Comparison of ENCODE assay signal across 27 cellular contexts in the genomic region with DNA sequence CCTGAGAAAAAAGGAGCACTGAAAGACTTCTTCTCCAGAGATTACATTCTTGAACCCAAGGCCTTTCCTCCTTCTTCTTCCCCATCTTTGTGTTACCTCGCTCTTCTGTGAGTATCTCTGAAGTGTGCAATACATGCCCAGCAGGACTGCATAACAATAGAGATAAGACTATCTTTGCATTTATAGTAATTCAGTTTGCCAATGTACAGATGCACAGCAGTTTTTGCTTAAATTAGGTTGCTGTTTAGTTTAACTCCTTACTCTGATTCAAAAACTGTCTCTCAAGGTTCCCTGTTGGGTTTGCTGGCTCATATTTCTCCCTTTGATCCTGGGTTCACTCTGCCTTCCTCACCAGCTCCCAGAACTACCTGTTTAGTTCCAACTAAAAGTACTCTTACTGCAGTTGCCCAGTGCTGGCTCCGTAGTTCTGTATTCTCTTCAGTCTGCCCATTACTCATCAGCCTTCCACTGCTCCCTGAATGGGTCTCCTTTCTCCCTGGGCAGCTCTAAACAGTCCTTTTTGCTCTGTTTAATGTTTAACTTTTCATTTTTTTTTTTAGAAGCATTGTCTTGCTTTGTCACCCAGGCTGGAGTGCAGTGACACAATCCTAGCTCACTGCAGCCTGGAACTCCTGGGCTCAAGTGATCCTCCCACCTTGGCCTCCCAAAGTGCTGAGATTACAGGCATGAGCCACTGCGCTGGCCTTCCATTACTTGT.
"Had no signal": no experiment of that assay in that cellular context is flagged by ENCODE, and none has a peak within 500 bp of the region (broad histone marks: within the 10 kb centered on the region; RNA-seq: fewer than 3 reads in every experiment).

No MANE protein-coding gene starts in this region.

- H3K9me3 ChIP-seq: esophagus muscularis mucosa, heart right ventricle, testis, transverse colon had no signal

- H3K4me3 Mint-ChIP-seq: activated B cell treated with CpG ODN at 0.5 μM for 24 hours; activated CD8-positive, alpha-beta memory T cell treated with anti-CD3 and anti-CD28 coated beads, Interleukin-2, amount 10 ng/mL, durations not matched to agents 7 days and 5 days; activated CD8-positive, alpha-beta T cell treated with anti-CD3 and anti-CD28 coated beads, Interleukin-2, amount 10 ng/mL, durations not matched to agents 7 days and 5 days; activated naive CD4-positive, alpha-beta T cell treated with anti-CD3 and anti-CD28 coated beads, Interleukin-2, amount 50 U/mL, for 24 hours; activated naive CD8-positive, alpha-beta T cell treated with anti-CD3 and anti-CD28 coated beads, Interleukin-2, amount 50 U/mL, for 24 hours; dendritic cell treated with granulocyte-macrophage colony-stimulating factor and Interleukin-4, amounts not matched to agents 40 ng/mL and 50 ng/mL, for 4 days; endodermal cell; memory B cell; naive thymus-derived CD8-positive, alpha-beta T cell; neural crest cell; T-helper 2 cell treated with Interferon-gamma antibody and Interleukin-4, amounts not matched to agents 5 μg/mL and 100 μg/mL, for 36 hours had no signal

- DNase-seq: activated B cell treated with CpG ODN at 0.5 μM for 24 hours; activated CD8-positive, alpha-beta memory T cell treated with anti-CD3 and anti-CD28 coated beads, Interleukin-2, amount 10 ng/mL, durations not matched to agents 7 days and 5 days; activated CD8-positive, alpha-beta T cell treated with anti-CD3 and anti-CD28 coated beads, Interleukin-2, amount 10 ng/mL, durations not matched to agents 7 days and 5 days; activated naive CD8-positive, alpha-beta T cell treated with anti-CD3 and anti-CD28 coated beads, Interleukin-2, amount 50 U/mL, for 24 hours; activated T-cell treated with anti-CD3 and anti-CD28 coated beads, Interleukin-2, amount 50 U/mL, for 48 hours; amygdala; central memory CD4-positive, alpha-beta T cell; endodermal cell; foreskin keratinocyte; heart right ventricle; islet precursor cell; naive thymus-derived CD8-positive, alpha-beta T cell; occipital lobe; stimulated activated CD4-positive, alpha-beta T cell treated with anti-CD3 and anti-CD28 coated beads, Interleukin-12 subunit alpha, Interleukin-12 subunit beta, amount 100 ng/mL, for 4 hours; stimulated activated CD4-positive, alpha-beta T cell treated with anti-CD3 and anti-CD28 coated beads, Interleukin-4, amount 100 ng/mL, for 1 hour; stimulated activated naive CD8-positive, alpha-beta T cell treated with anti-CD3 and anti-CD28 coated beads, Interleukin-15, Interleukin-2, amounts not matched to agents 100 U/mL and 50 U/mL, for 24 hours; testis; transverse colon had no signal

- H3K4me1 ChIP-seq: heart right ventricle, testis, transverse colon had no signal

- ATAC-seq: activated CD8-positive, alpha-beta memory T cell treated with anti-CD3 and anti-CD28 coated beads, Interleukin-2, amount 10 ng/mL, durations not matched to agents 7 days and 5 days; activated CD8-positive, alpha-beta T cell treated with anti-CD3 and anti-CD28 coated beads, Interleukin-2, amount 10 ng/mL, durations not matched to agents 7 days and 5 days; activated naive CD8-positive, alpha-beta T cell treated with anti-CD3 and anti-CD28 coated beads, Interleukin-2, amount 50 U/mL, for 24 hours; foreskin keratinocyte; heart right ventricle; naive thymus-derived CD8-positive, alpha-beta T cell; sciatic nerve; stimulated activated naive CD8-positive, alpha-beta T cell treated with anti-CD3 and anti-CD28 coated beads, Interleukin-15, Interleukin-2, amounts not matched to agents 100 U/mL and 50 U/mL, for 24 hours had no signal

- H3K4me3 ChIP-seq: esophagus muscularis mucosa, heart right ventricle, skin epidermis, testis, transverse colon had no signal

- H3K27me3 ChIP-seq: esophagus muscularis mucosa, foreskin keratinocyte, testis had no signal

- H3K36me3 ChIP-seq: esophagus muscularis mucosa, heart right ventricle, transverse colon had no signal

- H3K4me1 Mint-ChIP-seq: activated B cell treated with CpG ODN at 0.5 μM for 24 hours; activated CD8-positive, alpha-beta memory T cell treated with anti-CD3 and anti-CD28 coated beads, Interleukin-2, amount 10 ng/mL, durations not matched to agents 7 days and 5 days; activated naive CD4-positive, alpha-beta T cell treated with anti-CD3 and anti-CD28 coated beads, Interleukin-2, amount 50 U/mL, for 24 hours; activated naive CD8-positive, alpha-beta T cell treated with anti-CD3 and anti-CD28 coated beads, Interleukin-2, amount 50 U/mL, for 24 hours; memory B cell; naive thymus-derived CD8-positive, alpha-beta T cell; neural crest cell had no signal

- H3K36me3 Mint-ChIP-seq: activated CD8-positive, alpha-beta memory T cell treated with anti-CD3 and anti-CD28 coated beads, Interleukin-2, amount 10 ng/mL, durations not matched to agents 7 days and 5 days; activated naive CD4-positive, alpha-beta T cell treated with anti-CD3 and anti-CD28 coated beads, Interleukin-2, amount 50 U/mL, for 24 hours; memory B cell; naive thymus-derived CD8-positive, alpha-beta T cell had no signal

- H3K27ac ChIP-seq: esophagus muscularis mucosa, foreskin keratinocyte, heart right ventricle, skin epidermis, testis, transverse colon had no signal

- H3K27ac Mint-ChIP-seq: activated B cell treated with CpG ODN at 0.5 μM for 24 hours; activated CD8-positive, alpha-beta memory T cell treated with anti-CD3 and anti-CD28 coated beads, Interleukin-2, amount 10 ng/mL, durations not matched to agents 7 days and 5 days; activated CD8-positive, alpha-beta T cell treated with anti-CD3 and anti-CD28 coated beads, Interleukin-2, amount 10 ng/mL, durations not matched to agents 7 days and 5 days; activated naive CD4-positive, alpha-beta T cell treated with anti-CD3 and anti-CD28 coated beads, Interleukin-2, amount 50 U/mL, for 24 hours; activated naive CD8-positive, alpha-beta T cell treated with anti-CD3 and anti-CD28 coated beads, Interleukin-2, amount 50 U/mL, for 24 hours; activated T-helper 2 cell treated with anti-CD3 and anti-CD28 coated beads, Interferon-gamma antibody, Interleukin-2, Interleukin-4, amounts not matched to agents 10 μg/mL and 5 μg/mL and 100 μg/mL, durations not matched to agents 14 hours and 24 hours and 36 hours; dendritic cell treated with granulocyte-macrophage colony-stimulating factor and Interleukin-4, amounts not matched to agents 40 ng/mL and 50 ng/mL, for 4 days; endodermal cell; memory B cell; naive thymus-derived CD8-positive, alpha-beta T cell; T-helper 2 cell treated with Interferon-gamma antibody and Interleukin-4, amounts not matched to agents 5 μg/mL and 100 μg/mL, for 36 hours had no signal

- H3K9me3 Mint-ChIP-seq: activated naive CD4-positive, alpha-beta T cell treated with anti-CD3 and anti-CD28 coated beads, Interleukin-2, amount 50 U/mL, for 24 hours; activated T-helper 2 cell treated with anti-CD3 and anti-CD28 coated beads, Interferon-gamma antibody, Interleukin-2, Interleukin-4, amounts not matched to agents 10 μg/mL and 5 μg/mL and 100 μg/mL, durations not matched to agents 14 hours and 24 hours and 36 hours; dendritic cell treated with granulocyte-macrophage colony-stimulating factor and Interleukin-4, amounts not matched to agents 40 ng/mL and 50 ng/mL, for 4 days; endodermal cell; memory B cell; T-helper 2 cell treated with Interferon-gamma antibody and Interleukin-4, amounts not matched to agents 5 μg/mL and 100 μg/mL, for 36 hours had no signal
